Comparison of ENCODE assay signal across 21 cellular contexts in the genomic region with DNA sequence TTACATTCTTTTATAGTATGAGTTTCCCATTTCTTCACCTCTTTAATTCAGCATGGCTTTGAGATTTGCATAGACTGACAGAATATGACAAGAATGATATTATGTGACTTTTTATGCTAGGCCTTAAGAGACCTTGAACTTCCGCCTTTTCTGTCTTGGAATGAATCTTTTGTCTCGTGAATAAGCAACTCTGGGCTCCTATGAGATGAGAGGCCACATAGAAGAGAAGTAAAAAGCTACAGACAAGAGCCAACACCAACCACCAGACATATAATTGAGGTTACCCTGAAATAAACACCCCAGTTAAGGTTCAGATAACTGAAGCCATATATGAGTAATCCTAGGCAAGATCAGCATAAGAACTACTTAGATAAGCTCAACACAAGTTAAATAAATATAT.
DNase-seq lines count a peak whose midpoint lies in the region; ATAC-seq, FAIRE-seq and TF ChIP-seq lines count a peak whose summit lies in the region.
"Had no signal": no experiment of that assay in that cellular context is flagged by ENCODE, and none has a peak within 500 bp of the region (broad histone marks: within the 10 kb centered on the region; RNA-seq: fewer than 3 reads in every experiment).

No MANE protein-coding gene starts in this region.

- peaks cover 7 to 38% (median 16%) of the 10 kb centered on the region in 6 donors for H3K9me3 Mint-ChIP-seq in immature natural killer cell
- H3K9me3 Mint-ChIP-seq in activated T-helper 1 cell treated with anti-CD3 and anti-CD28 coated beads, Interleukin-12 subunit alpha, Interleukin-12 subunit beta, Interleukin-2, Interleukin-4 antibody, amounts not matched to agents 30 ng/mL and 10 ng/mL and 1 ng/mL, durations not matched to agents 14 hours and 24 hours and 36 hours, result peaks cover 4% of the 10 kb centered on the region

- no peak overlapping the region for H3K4me3 Mint-ChIP-seq in immature natural killer cell
- H3K4me3 Mint-ChIP-seq in activated T-helper 1 cell treated with anti-CD3 and anti-CD28 coated beads, Interleukin-12 subunit alpha, Interleukin-12 subunit beta, Interleukin-2, Interleukin-4 antibody, amounts not matched to agents 30 ng/mL and 10 ng/mL and 1 ng/mL, durations not matched to agents 14 hours and 24 hours and 36 hours, result no peak overlapping the region
- H3K4me3 Mint-ChIP-seq: T-cell had no signal

- no peaks in the 10 kb centered on the region for H3K9me2 ChIP-seq in neural cell (ENCODE audit: insufficient read depth, low read length)

- H3K4me1 Mint-ChIP-seq in immature natural killer cell, result no peaks in the 10 kb centered on the region
- no peaks in the 10 kb centered on the region for H3K4me1 Mint-ChIP-seq in activated T-helper 1 cell treated with anti-CD3 and anti-CD28 coated beads, Interleukin-12 subunit alpha, Interleukin-12 subunit beta, Interleukin-2, Interleukin-4 antibody, amounts not matched to agents 30 ng/mL and 10 ng/mL and 1 ng/mL, durations not matched to agents 14 hours and 24 hours and 36 hours (ENCODE audit: low read depth)
- H3K4me1 Mint-ChIP-seq: T-cell had no signal

- H3K79me2 ChIP-seq in neural cell (replicated peaks; ENCODE audit: insufficient read depth, low read length), result no peaks in the 10 kb centered on the region

- intact Hi-C loops in activated T-helper 1 cell treated with anti-CD3 and anti-CD28 coated beads, Interleukin-12 subunit alpha, Interleukin-12 subunit beta, Interleukin-2, Interleukin-4 antibody, amounts not matched to agents 30 ng/mL and 10 ng/mL and 1 ng/mL, durations not matched to agents 14 hours and 24 hours and 36 hours (cut with micrococcal nuclease), result no loop called here

- no peak for TF ChIP-seq RAD21 in neural cell (conservative IDR thresholded peaks at IDR 0.05)

- no peak overlapping the region for H2AFZ ChIP-seq in neural cell (ENCODE audit: low read depth, low read length)

- no peak for TF ChIP-seq CTCF in neural cell (IDR thresholded peaks at IDR 0.05; ENCODE audit: poor library complexity, severe bottlenecking)

- H3K36me3 Mint-ChIP-seq in immature natural killer cell, result no peaks in the 10 kb centered on the region
- H3K36me3 Mint-ChIP-seq in activated T-helper 1 cell treated with anti-CD3 and anti-CD28 coated beads, Interleukin-12 subunit alpha, Interleukin-12 subunit beta, Interleukin-2, Interleukin-4 antibody, amounts not matched to agents 30 ng/mL and 10 ng/mL and 1 ng/mL, durations not matched to agents 14 hours and 24 hours and 36 hours (ENCODE audit: low read depth), result no peaks in the 10 kb centered on the region
- H3K36me3 Mint-ChIP-seq: T-cell had no signal

- H3K27ac Mint-ChIP-seq in immature natural killer cell, result no peak overlapping the region
- no peak overlapping the region for H3K27ac Mint-ChIP-seq in activated T-helper 1 cell treated with anti-CD3 and anti-CD28 coated beads, Interleukin-12 subunit alpha, Interleukin-12 subunit beta, Interleukin-2, Interleukin-4 antibody, amounts not matched to agents 30 ng/mL and 10 ng/mL and 1 ng/mL, durations not matched to agents 14 hours and 24 hours and 36 hours
- H3K27ac Mint-ChIP-seq: T-cell had no signal

- peak; percentile 17 for TF ChIP-seq EP300 in neural cell (conservative IDR thresholded peaks at IDR 0.05; ENCODE audit: poor library complexity, severe bottlenecking)

- no peaks in the 10 kb centered on the region for H3K36me3 ChIP-seq in neural cell (ENCODE audit: insufficient read depth, low read length)
- H3K36me3 ChIP-seq: Peyer's patch had no signal

- no peaks in the 10 kb centered on the region for H4K20me1 ChIP-seq in neural cell (ENCODE audit: insufficient read depth)

- peak overlapping the region; percentile 34 for H3K27ac ChIP-seq in neural cell (ENCODE audit: low read length)
- H3K27ac ChIP-seq: KMS-11, Peyer's patch, SK-N-MC had no signal

- no peaks in the 10 kb centered on the region for H3K27me3 ChIP-seq in neural cell (ENCODE audit: insufficient read depth, low read depth, low read length)
- H3K27me3 ChIP-seq: Peyer's patch had no signal

- FAIRE-seq in urothelium cell line (lab: Jason Lieb, UNC), result no peak

- no peaks in the 10 kb centered on the region for H3K9me3 ChIP-seq in neural cell (ENCODE audit: low read length)
- H3K9me3 ChIP-seq: Peyer's patch had no signal

- no peaks in the 10 kb centered on the region for H3F3A ChIP-seq in neural cell (ENCODE audit: insufficient read depth, low read length, poor library complexity, severe bottlenecking)

- no peak overlapping the region for H3K9ac ChIP-seq in neural cell (ENCODE audit: low read length)
- H3K9ac ChIP-seq: KMS-11 had no signal

- H3K4me3 ChIP-seq in neural cell (ENCODE audit: low read length), result no peak overlapping the region
- H3K4me3 ChIP-seq: Peyer's patch, SK-N-MC had no signal

- no peak for DNase-seq in immature natural killer cell
- no peak for DNase-seq in urothelium cell line (ENCODE audit: low spot score)
- no peak for DNase-seq in effector CD8-positive, alpha-beta T cell (lab: John Stamatoyannopoulos, UW)
- DNase-seq in activated T-helper 1 cell treated with anti-CD3 and anti-CD28 coated beads, Interleukin-12 subunit alpha, Interleukin-12 subunit beta, Interleukin-2, Interleukin-4 antibody, amounts not matched to agents 30 ng/mL and 10 ng/mL and 1 ng/mL, durations not matched to agents 14 hours and 24 hours and 36 hours (ENCODE audit: low spot score), result no peak
- DNase-seq: COR-L47, GOT3, NCI-H1105, NCI-H1694 treated with DMSO at 0.1 percent for 48 hours, NCI-H2107, NCI-H2227 treated with DMSO at 0.1 percent for 48 hours, NCI-H524, Peyer's patch, Right ventricle myocardium superior, T-cell, T-helper 9 cell had no signal

- H3K4me2 ChIP-seq in neural cell (ENCODE audit: low read length), result no peak overlapping the region
- H3K4me2 ChIP-seq: KMS-11 had no signal

- H3K27me3 Mint-ChIP-seq in immature natural killer cell (ENCODE audit: low read depth in 3 of 3), result no peaks in the 10 kb centered on the region
- H3K27me3 Mint-ChIP-seq in activated T-helper 1 cell treated with anti-CD3 and anti-CD28 coated beads, Interleukin-12 subunit alpha, Interleukin-12 subunit beta, Interleukin-2, Interleukin-4 antibody, amounts not matched to agents 30 ng/mL and 10 ng/mL and 1 ng/mL, durations not matched to agents 14 hours and 24 hours and 36 hours (ENCODE audit: insufficient read depth), result no peaks in the 10 kb centered on the region
- H3K27me3 Mint-ChIP-seq: T-cell had no signal

- ATAC-seq in GM18520 (IDR thresholded peaks at IDR 0.05; ENCODE audit: unreplicated experiment) (peak; percentile 61), GM21786 (IDR thresholded peaks at IDR 0.05; ENCODE audit: unreplicated experiment) (peak; percentile 71), HG03159 (IDR thresholded peaks at IDR 0.05; ENCODE audit: unreplicated experiment) (peak; percentile 74)
- ATAC-seq: T-cell had no signal

TF ChIP-seq in neural cell, 6 proteins besides CTCF, POLR2A, EP300 and RAD21:
- no peak for TF ChIP-seq MXI1 (conservative IDR thresholded peaks at IDR 0.05; ENCODE audit: poor library complexity, severe bottlenecking)
- no peak for TF ChIP-seq TAF1 (IDR thresholded peaks at IDR 0.05; ENCODE audit: low read depth)
- TF ChIP-seq, protein P1, sequence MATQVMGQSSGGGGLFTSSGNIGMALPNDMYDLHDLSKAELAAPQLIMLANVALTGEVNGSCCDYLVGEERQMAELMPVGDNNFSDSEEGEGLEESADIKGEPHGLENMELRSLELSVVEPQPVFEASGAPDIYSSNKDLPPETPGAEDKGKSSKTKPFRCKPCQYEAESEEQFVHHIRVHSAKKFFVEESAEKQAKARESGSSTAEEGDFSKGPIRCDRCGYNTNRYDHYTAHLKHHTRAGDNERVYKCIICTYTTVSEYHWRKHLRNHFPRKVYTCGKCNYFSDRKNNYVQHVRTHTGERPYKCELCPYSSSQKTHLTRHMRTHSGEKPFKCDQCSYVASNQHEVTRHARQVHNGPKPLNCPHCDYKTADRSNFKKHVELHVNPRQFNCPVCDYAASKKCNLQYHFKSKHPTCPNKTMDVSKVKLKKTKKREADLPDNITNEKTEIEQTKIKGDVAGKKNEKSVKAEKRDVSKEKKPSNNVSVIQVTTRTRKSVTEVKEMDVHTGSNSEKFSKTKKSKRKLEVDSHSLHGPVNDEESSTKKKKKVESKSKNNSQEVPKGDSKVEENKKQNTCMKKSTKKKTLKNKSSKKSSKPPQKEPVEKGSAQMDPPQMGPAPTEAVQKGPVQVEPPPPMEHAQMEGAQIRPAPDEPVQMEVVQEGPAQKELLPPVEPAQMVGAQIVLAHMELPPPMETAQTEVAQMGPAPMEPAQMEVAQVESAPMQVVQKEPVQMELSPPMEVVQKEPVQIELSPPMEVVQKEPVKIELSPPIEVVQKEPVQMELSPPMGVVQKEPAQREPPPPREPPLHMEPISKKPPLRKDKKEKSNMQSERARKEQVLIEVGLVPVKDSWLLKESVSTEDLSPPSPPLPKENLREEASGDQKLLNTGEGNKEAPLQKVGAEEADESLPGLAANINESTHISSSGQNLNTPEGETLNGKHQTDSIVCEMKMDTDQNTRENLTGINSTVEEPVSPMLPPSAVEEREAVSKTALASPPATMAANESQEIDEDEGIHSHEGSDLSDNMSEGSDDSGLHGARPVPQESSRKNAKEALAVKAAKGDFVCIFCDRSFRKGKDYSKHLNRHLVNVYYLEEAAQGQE (IDR thresholded peaks at IDR 0.05; ENCODE audit: borderline replicate concordance), result no peak
- TF ChIP-seq POLR2AphosphoS5 (IDR thresholded peaks at IDR 0.05), result no peak
- no peak for TF ChIP-seq SMC3 (conservative IDR thresholded peaks at IDR 0.05; ENCODE audit: poor library complexity)
- no peak for TF ChIP-seq EZH2 (IDR thresholded peaks at IDR 0.05; ENCODE audit: borderline replicate concordance, insufficient read depth, low read length, poor library complexity, severe bottlenecking)
